In genomic region chr2:234528410-234529150, GRCh38 we compare ENCODE assay signal across 16 cellular contexts. TPM values are rescaled to one million over a fixed set of nuclear protein-coding genes. Genes with fewer than 3 reads are reported as not detected.
DNase-seq lines count a peak whose midpoint lies in the region; ATAC-seq and TF ChIP-seq lines count a peak whose summit lies in the region.
"Had no signal": no experiment of that assay in that cellular context is flagged by ENCODE, and none has a peak within 500 bp of the region (broad histone marks: within the 10 kb centered on the region; RNA-seq: fewer than 3 reads in every experiment).

No MANE protein-coding gene starts in this region.

- TF ChIP-seq POLR2A in spleen (IDR thresholded peaks at IDR 0.05) = no peak

- no peak overlapping the region for H2AFZ ChIP-seq in mammary epithelial cell (ENCODE audit: low read depth, low read length)

- H3K9me3 Mint-ChIP-seq in MCF 10A (ENCODE audit: unreplicated experiment) (peaks cover 7% of the 10 kb centered on the region), endodermal cell (peaks cover 7% of the 10 kb centered on the region), chondrocyte (ENCODE audit: low read depth) (peaks cover 12% of the 10 kb centered on the region)
- peaks cover 3% of the 10 kb centered on the region for H3K9me3 Mint-ChIP-seq in activated CD8-positive, alpha-beta T cell treated with anti-CD3 and anti-CD28 coated beads for 36 hours

- in situ Hi-C loops in mammary epithelial cell (cut with MboI; ENCODE audit: low sequenced_read_pairs in 2 of 2) = no loop called here

- CTCF ChIA-PET in MCF 10A (lab: Yijun Ruan, JAX) (no interaction called here), mammary epithelial cell (lab: Charles Lee; ENCODE audit: low non-redundant PET) (no interaction called here)
- CTCF ChIA-PET in activated CD8-positive, alpha-beta T cell treated with anti-CD3 and anti-CD28 coated beads for 36 hours (lab: Charles Lee) = interaction anchor here (0.6 kb wide), 1 partner anchor 151 kb away, joined by 4 read pairs; no protein-coding TSS in a partner anchor

- H3K27ac Mint-ChIP-seq in MCF 10A (ENCODE audit: low read depth, unreplicated experiment) (peak overlapping the region; percentile 64), endodermal cell (no peak overlapping the region), chondrocyte (ENCODE audit: unreplicated experiment) (no peak overlapping the region)
- H3K27ac Mint-ChIP-seq in activated CD8-positive, alpha-beta T cell treated with anti-CD3 and anti-CD28 coated beads for 36 hours = no peak overlapping the region

- 93% methylated on average over 8 of the region's 8 CpGs for WGBS in mammary epithelial cell (ENCODE audit: low coverage, missing lambda C conversion rate)
- WGBS in endodermal cell (ENCODE audit: insufficient coverage in 1 of 2, insufficient read length in 1 of 2), 2 experiments = 83 to 84% methylated on average over 1 to 8 of the region's 8 CpGs
- 64% methylated on average over 8 of the region's 8 CpGs for WGBS in right cardiac atrium
- WGBS in spleen, 5 donors = 69 to 75% (median 73%) methylated on average over 8 of the region's 8 CpGs

- H3K9me3 ChIP-seq in mammary epithelial cell (replicated peaks; ENCODE audit: insufficient read depth, low read length) = peaks cover 5% of the 10 kb centered on the region
- no peaks in the 10 kb centered on the region for H3K9me3 ChIP-seq in endodermal cell (ENCODE audit: control insufficient read depth, low read length)
- no peaks in the 10 kb centered on the region for H3K9me3 ChIP-seq in right cardiac atrium (ENCODE audit: control insufficient read depth, low read length)
- peaks cover 0 to 30% (median 11%) of the 10 kb centered on the region in 8 donors for H3K9me3 ChIP-seq in spleen

- H3K4me3 Mint-ChIP-seq in MCF 10A (ENCODE audit: unreplicated experiment) = no peak overlapping the region
- no peak overlapping the region for H3K4me3 Mint-ChIP-seq in endodermal cell
- H3K4me3 Mint-ChIP-seq in activated CD8-positive, alpha-beta T cell treated with anti-CD3 and anti-CD28 coated beads for 36 hours = no peak overlapping the region
- H3K4me3 Mint-ChIP-seq in chondrocyte (ENCODE audit: unreplicated experiment) = no peak overlapping the region

- BruUV-seq in MCF 10A (replicated peaks; lab: Mats Ljungman, UMichigan) = no TSS peak
- BruUV-seq in mammary epithelial cell (replicated peaks; lab: Mats Ljungman, UMichigan) = no TSS peak

- H3K4me1 Mint-ChIP-seq in MCF 10A (ENCODE audit: insufficient read depth, unreplicated experiment) = no peaks in the 10 kb centered on the region
- H3K4me1 Mint-ChIP-seq in endodermal cell = peaks cover 7% of the 10 kb centered on the region
- no peaks in the 10 kb centered on the region for H3K4me1 Mint-ChIP-seq in activated CD8-positive, alpha-beta T cell treated with anti-CD3 and anti-CD28 coated beads for 36 hours (ENCODE audit: low read depth)
- peaks cover 7% of the 10 kb centered on the region for H3K4me1 Mint-ChIP-seq in chondrocyte (ENCODE audit: low read depth)
- H3K4me1 Mint-ChIP-seq: CD14-positive monocyte had no signal

- H3K4me1 ChIP-seq in mammary epithelial cell (ENCODE audit: insufficient read depth, low read length) = no peaks in the 10 kb centered on the region
- H3K4me1 ChIP-seq in endodermal cell (ENCODE audit: control insufficient read depth, insufficient read depth, low read length) = no peaks in the 10 kb centered on the region
- no peaks in the 10 kb centered on the region for H3K4me1 ChIP-seq in right cardiac atrium (ENCODE audit: control insufficient read depth, insufficient read depth, low read length)
- H3K4me1 ChIP-seq in spleen = no peaks in the 10 kb centered on the region

- H3K4me2 ChIP-seq in mammary epithelial cell (ENCODE audit: insufficient read depth, low read depth, low read length) = no peak overlapping the region

- no peaks in the 10 kb centered on the region for H3K27me3 ChIP-seq in mammary epithelial cell (ENCODE audit: insufficient read depth, low read length)
- H3K27me3 ChIP-seq in endodermal cell (ENCODE audit: control insufficient read depth, insufficient read depth, low read length, poor library complexity, severe bottlenecking) = no peaks in the 10 kb centered on the region
- no peaks in the 10 kb centered on the region for H3K27me3 ChIP-seq in right cardiac atrium (ENCODE audit: control insufficient read depth, insufficient read depth)
- H3K27me3 ChIP-seq in spleen (replicated peaks in 1 of 7) = peaks cover 0 to 9% (median 0%) of the 10 kb centered on the region in 7 donors

- no peaks in the 10 kb centered on the region for H3K36me3 ChIP-seq in mammary epithelial cell (ENCODE audit: insufficient read depth, low read length)
- no peaks in the 10 kb centered on the region for H3K36me3 ChIP-seq in endodermal cell (ENCODE audit: control insufficient read depth, insufficient read depth, low read length)
- no peaks in the 10 kb centered on the region for H3K36me3 ChIP-seq in spleen

- H3K4me3 ChIP-seq in mammary epithelial cell (replicated peaks in 1 of 3; ENCODE audit: insufficient read depth in 1 of 3, low read depth in 2 of 3, low read length in 3 of 3) (no peak overlapping the region), endodermal cell (ENCODE audit: low read length) (no peak overlapping the region), right cardiac atrium (ENCODE audit: low read length) (no peak overlapping the region), spleen (no peak overlapping the region)

- no peak for TF ChIP-seq CTCF in MCF 10A (IDR thresholded peaks at IDR 0.05; ENCODE audit: unreplicated experiment)
- TF ChIP-seq CTCF in mammary epithelial cell (conservative IDR thresholded peaks at IDR 0.05 in 1 of 2, IDR thresholded peaks at IDR 0.05 in 1 of 2; ENCODE audit: extremely low read depth in 1 of 2, insufficient read depth in 1 of 2, low read depth in 1 of 2, low read length in 2 of 2) = no peak
- TF ChIP-seq CTCF in endodermal cell (conservative IDR thresholded peaks at IDR 0.05) = peak; percentile 47
- no peak for TF ChIP-seq CTCF in activated CD8-positive, alpha-beta T cell treated with anti-CD3 and anti-CD28 coated beads for 36 hours (IDR thresholded peaks at IDR 0.05)
- TF ChIP-seq CTCF in chondrocyte (IDR thresholded peaks at IDR 0.05) = no peak
- TF ChIP-seq CTCF in spleen (IDR thresholded peaks at IDR 0.05 in 8 of 11, conservative IDR thresholded peaks at IDR 0.05 in 3 of 11) = no peak

- H3K9ac ChIP-seq in mammary epithelial cell (ENCODE audit: insufficient read depth, low read length) (no peak overlapping the region), endodermal cell (ENCODE audit: extremely low read depth, low read length, poor library complexity, severe bottlenecking) (no peak overlapping the region)

- no peaks in the 10 kb centered on the region for H4K20me1 ChIP-seq in mammary epithelial cell (ENCODE audit: insufficient read depth, low read length)

- no peaks in the 10 kb centered on the region for H3K36me3 Mint-ChIP-seq in MCF 10A (ENCODE audit: insufficient read depth, unreplicated experiment)
- H3K36me3 Mint-ChIP-seq in endodermal cell (ENCODE audit: low read depth) = no peaks in the 10 kb centered on the region
- no peaks in the 10 kb centered on the region for H3K36me3 Mint-ChIP-seq in activated CD8-positive, alpha-beta T cell treated with anti-CD3 and anti-CD28 coated beads for 36 hours (ENCODE audit: low read depth)
- H3K36me3 Mint-ChIP-seq in chondrocyte (ENCODE audit: low read depth) = peaks cover 3% of the 10 kb centered on the region
- H3K36me3 Mint-ChIP-seq: CD14-positive monocyte had no signal

- no peak overlapping the region for H3K27ac ChIP-seq in mammary epithelial cell (ENCODE audit: insufficient read depth, low read depth, low read length)
- no peak overlapping the region for H3K27ac ChIP-seq in endodermal cell (ENCODE audit: low read depth, low read length)
- no peak overlapping the region for H3K27ac ChIP-seq in right cardiac atrium (ENCODE audit: low read length)
- H3K27ac ChIP-seq in spleen = no peak overlapping the region

- dilution Hi-C loops in mammary epithelial cell (cut with HindIII; ENCODE audit: low sequenced_read_pairs) = no loop called here

- POLR2A ChIA-PET in MCF 10A (lab: Yijun Ruan, JAX) = interaction anchor here (0.7 kb wide), 1 partner anchor 188 kb away, joined by 5 read pairs; no protein-coding TSS in a partner anchor
- POLR2A ChIA-PET in activated CD8-positive, alpha-beta T cell treated with anti-CD3 and anti-CD28 coated beads for 36 hours (lab: Charles Lee) = no interaction called here

- intact Hi-C loops in MCF 10A (cut with micrococcal nuclease) = no loop called here
- intact Hi-C loops in mammary epithelial cell (cut with micrococcal nuclease) = no loop called here
- intact Hi-C loops in right cardiac atrium (cut with DNase I) = no loop called here
- intact Hi-C loops in activated CD8-positive, alpha-beta T cell treated with anti-CD3 and anti-CD28 coated beads for 36 hours (cut with micrococcal nuclease) = no loop called here
- intact Hi-C loops in spleen (cut with DNase I; ENCODE audit: low total_unique reads) = no loop called here

- H3K27me3 Mint-ChIP-seq in MCF 10A (ENCODE audit: insufficient read depth, unreplicated experiment) (no peaks in the 10 kb centered on the region), endodermal cell (ENCODE audit: insufficient read depth) (no peaks in the 10 kb centered on the region), chondrocyte (ENCODE audit: low read depth) (no peaks in the 10 kb centered on the region)
- H3K27me3 Mint-ChIP-seq in activated CD8-positive, alpha-beta T cell treated with anti-CD3 and anti-CD28 coated beads for 36 hours = peaks cover 12% of the 10 kb centered on the region

- no peak for ATAC-seq in right cardiac atrium
- ATAC-seq in activated CD8-positive, alpha-beta T cell treated with anti-CD3 and anti-CD28 coated beads for 36 hours = no peak

- DNase-seq in MCF 10A (ENCODE audit: unreplicated experiment) = no peak
- no peak for DNase-seq in mammary epithelial cell
- peak; percentile 47 for DNase-seq in NCI-H82 treated with DMSO at 0.1 percent for 48 hours (lab: John Stamatoyannopoulos, UW; ENCODE audit: unreplicated experiment)
- no peak for DNase-seq in endodermal cell
- DNase-seq in right cardiac atrium = no peak
- no peak for DNase-seq in activated CD8-positive, alpha-beta T cell treated with anti-CD3 and anti-CD28 coated beads for 36 hours
- no peak for DNase-seq in chondrocyte (ENCODE audit: low spot score)
- DNase-seq in spleen = no peak
- DNase-seq: COR-L47, DMS53, Kasumi-1, NCI-H1436, NCI-H2081, NCI-H345, NCI-H774 had no signal

- no peaks in the 10 kb centered on the region for H3K79me2 ChIP-seq in mammary epithelial cell (ENCODE audit: insufficient read depth, low read length)

RNA-seq across cellular contexts. Expression of gene ARL4C, which starts 31.7 kb away (rescaled TPM):
- total RNA-seq in MCF 10A (2022) (3.5 and 6.4 TPM in 2 replicates), mammary epithelial cell (10 to 100 TPM; 94.2 to 98.9 TPM), endodermal cell (10 to 100 TPM in 1 of 2 donors, 1 to 10 TPM in 1; 9.3 to 21.7 TPM), right cardiac atrium (1 to 10 TPM; 2.3 to 5.8 (median 4.4) TPM), chondrocyte (16.4 to 129 TPM (median 127 TPM) in 3 replicates), spleen (100 to 1,000 TPM in 1 of 7 donors, 10 to 100 TPM in 6; 45.4 to 148 (median 75.0) TPM)
- polyA plus RNA-seq in mammary epithelial cell (64.9 TPM), right cardiac atrium (1.2 TPM), spleen (10 to 100 TPM; 12.2 to 24.4 (median 20.4) TPM)
- polyA minus RNA-seq in mammary epithelial cell = 59.3 TPM
- 74.9 TPM for polyA plus RNA-seq in endodermal cell (2013, experiment 1 of 2)
- 65.4 TPM for polyA plus RNA-seq in endodermal cell (2013, experiment 2 of 2)
- 10 to 100 TPM; 44.8 to 45.1 TPM for total RNA-seq in activated CD8-positive, alpha-beta T cell treated with anti-CD3 and anti-CD28 coated beads for 36 hours
